21 cellular contexts compared by ENCODE assay signal in genomic region chr2:153787612-153788011, GRCh38.
DNase-seq lines count a peak whose midpoint lies in the region; ATAC-seq, FAIRE-seq and TF ChIP-seq lines count a peak whose summit lies in the region.
"Had no signal": no experiment of that assay in that cellular context is flagged by ENCODE, and none has a peak within 500 bp of the region (broad histone marks: within the 10 kb centered on the region; RNA-seq: fewer than 3 reads in every experiment).

No MANE protein-coding gene starts in this region.

- TF ChIP-seq CTCF in MCF 10A (IDR thresholded peaks at IDR 0.05; ENCODE audit: unreplicated experiment) (peak; percentile 15), breast epithelium (IDR thresholded peaks at IDR 0.05) (no peak), chondrocyte (IDR thresholded peaks at IDR 0.05) (peak; percentile 19), type B pancreatic cell (conservative IDR thresholded peaks at IDR 0.05) (peak; percentile 26)

- POLR2A ChIA-PET in MCF 10A (lab: Yijun Ruan, JAX): no interaction called here
- POLR2A ChIA-PET in activated CD4-positive, alpha-beta memory T cell treated with anti-CD3 and anti-CD28 coated beads, Interleukin-2, amount 10 ng/mL, durations not matched to agents 7 days and 5 days (lab: Charles Lee): no interaction called here

- no peak for ATAC-seq in GM18517 (IDR thresholded peaks at IDR 0.05; ENCODE audit: unreplicated experiment)
- ATAC-seq in HG02981 (IDR thresholded peaks at IDR 0.05; ENCODE audit: unreplicated experiment): no peak

- no peak for TF ChIP-seq POLR2A in breast epithelium (IDR thresholded peaks at IDR 0.05)

- H3K36me3 Mint-ChIP-seq in MCF 10A (ENCODE audit: insufficient read depth, unreplicated experiment) (no peaks in the 10 kb centered on the region), chondrocyte (ENCODE audit: low read depth) (no peaks in the 10 kb centered on the region), type B pancreatic cell (no peaks in the 10 kb centered on the region)
- H3K36me3 Mint-ChIP-seq in activated CD4-positive, alpha-beta memory T cell treated with anti-CD3 and anti-CD28 coated beads, Interleukin-2, amount 10 ng/mL, durations not matched to agents 7 days and 5 days (ENCODE audit: low read depth): no peaks in the 10 kb centered on the region

- H3K27ac Mint-ChIP-seq in MCF 10A (ENCODE audit: low read depth, unreplicated experiment) (no peak overlapping the region), chondrocyte (ENCODE audit: unreplicated experiment) (no peak overlapping the region), type B pancreatic cell (no peak overlapping the region)
- no peak overlapping the region for H3K27ac Mint-ChIP-seq in activated CD4-positive, alpha-beta memory T cell treated with anti-CD3 and anti-CD28 coated beads, Interleukin-2, amount 10 ng/mL, durations not matched to agents 7 days and 5 days
- H3K27ac Mint-ChIP-seq: CD4-positive, alpha-beta T cell had no signal

- no TSS peak for BruUV-seq in MCF 10A (replicated peaks; lab: Mats Ljungman, UMichigan)

- H3K4me3 Mint-ChIP-seq in MCF 10A (ENCODE audit: unreplicated experiment) (no peak overlapping the region), chondrocyte (ENCODE audit: unreplicated experiment) (no peak overlapping the region), type B pancreatic cell (no peak overlapping the region)
- no peak overlapping the region for H3K4me3 Mint-ChIP-seq in activated CD4-positive, alpha-beta memory T cell treated with anti-CD3 and anti-CD28 coated beads, Interleukin-2, amount 10 ng/mL, durations not matched to agents 7 days and 5 days
- H3K4me3 Mint-ChIP-seq: CD4-positive, alpha-beta T cell had no signal

- no peak overlapping the region for H3K4me3 ChIP-seq in breast epithelium
- H3K4me3 ChIP-seq: BLaER1, SJSA1 had no signal

- intact Hi-C loops in MCF 10A (cut with micrococcal nuclease): loop anchor here (5.0 kb wide), 1 partner anchor 590 kb away; no protein-coding TSS in a partner anchor
- intact Hi-C loops in breast epithelium (cut with DNase I; ENCODE audit: low total_unique reads): no loop called here

- H3K4me1 ChIP-seq in breast epithelium: no peaks in the 10 kb centered on the region
- H3K4me1 ChIP-seq: BLaER1, SJSA1 had no signal

- CTCF ChIA-PET in MCF 10A (lab: Yijun Ruan, JAX): interaction anchor here (0.5 to 1.3 kb wide), 5 partner anchors 26 to 590 kb away, joined by 3 to 5 read pairs (median 3); no protein-coding TSS in a partner anchor
- CTCF ChIA-PET in activated CD4-positive, alpha-beta memory T cell treated with anti-CD3 and anti-CD28 coated beads, Interleukin-2, amount 10 ng/mL, durations not matched to agents 7 days and 5 days (lab: Charles Lee): no interaction called here

- FAIRE-seq in frontal cortex (lab: Jason Lieb, UNC): peak; percentile 30
- FAIRE-seq: D721Med, GM18507 had no signal

- no peaks in the 10 kb centered on the region for H3K4me1 Mint-ChIP-seq in MCF 10A (ENCODE audit: insufficient read depth, unreplicated experiment)
- H3K4me1 Mint-ChIP-seq in chondrocyte (ENCODE audit: low read depth): no peaks in the 10 kb centered on the region
- H3K4me1 Mint-ChIP-seq in type B pancreatic cell (ENCODE audit: unreplicated experiment): no peaks in the 10 kb centered on the region
- no peaks in the 10 kb centered on the region for H3K4me1 Mint-ChIP-seq in activated CD4-positive, alpha-beta memory T cell treated with anti-CD3 and anti-CD28 coated beads, Interleukin-2, amount 10 ng/mL, durations not matched to agents 7 days and 5 days

- peaks cover 9% of the 10 kb centered on the region for H3K27me3 Mint-ChIP-seq in MCF 10A (ENCODE audit: insufficient read depth, unreplicated experiment)
- H3K27me3 Mint-ChIP-seq in chondrocyte (ENCODE audit: low read depth): no peaks in the 10 kb centered on the region
- no peaks in the 10 kb centered on the region for H3K27me3 Mint-ChIP-seq in type B pancreatic cell
- H3K27me3 Mint-ChIP-seq in activated CD4-positive, alpha-beta memory T cell treated with anti-CD3 and anti-CD28 coated beads, Interleukin-2, amount 10 ng/mL, durations not matched to agents 7 days and 5 days: no peaks in the 10 kb centered on the region
- H3K27me3 Mint-ChIP-seq: CD4-positive, alpha-beta T cell had no signal

- H3K9me3 Mint-ChIP-seq in MCF 10A (ENCODE audit: unreplicated experiment): no peaks in the 10 kb centered on the region
- peaks cover 45% of the 10 kb centered on the region for H3K9me3 Mint-ChIP-seq in chondrocyte (ENCODE audit: low read depth)
- H3K9me3 Mint-ChIP-seq in type B pancreatic cell: no peaks in the 10 kb centered on the region
- peaks cover 1% of the 10 kb centered on the region for H3K9me3 Mint-ChIP-seq in activated CD4-positive, alpha-beta memory T cell treated with anti-CD3 and anti-CD28 coated beads, Interleukin-2, amount 10 ng/mL, durations not matched to agents 7 days and 5 days

- H3K9me3 ChIP-seq in breast epithelium: peaks cover 0 to 14% of the 10 kb centered on the region in 2 donors

- no peak overlapping the region for H3K27ac ChIP-seq in breast epithelium
- H3K27ac ChIP-seq: BLaER1, SJSA1 had no signal

- no peaks in the 10 kb centered on the region for H3K27me3 ChIP-seq in breast epithelium
- H3K27me3 ChIP-seq: BLaER1, SJSA1 had no signal

- DNase-seq in MCF 10A (ENCODE audit: unreplicated experiment) (no peak), breast epithelium (ENCODE audit: low spot score in 2 of 2) (no peak), chondrocyte (ENCODE audit: low spot score) (no peak), frontal cortex (ENCODE audit: low spot score in 2 of 2) (no peak), type B pancreatic cell (ENCODE audit: extremely low spot score, unreplicated experiment) (no peak)
- DNase-seq in activated CD4-positive, alpha-beta memory T cell treated with anti-CD3 and anti-CD28 coated beads, Interleukin-2, amount 10 ng/mL, durations not matched to agents 7 days and 5 days: no peak
- DNase-seq: 8988T; CD4-positive, alpha-beta T cell; KBM-7; MM.1S; NCI-H2029; NCI-H446; NCI-H526 treated with DMSO at 0.1 percent for 48 hours; Right ventricle myocardium superior; RPMI8226 had no signal

- H3K36me3 ChIP-seq in breast epithelium: no peaks in the 10 kb centered on the region
- H3K36me3 ChIP-seq: BLaER1, SJSA1 had no signal

Comparison
In these comparisons a context has a peak if more than half of its experiments do, and no peak if none do; other contexts are left out.
1. CTCF ChIP-seq: peak in MCF 10A (single experiment), chondrocyte (single experiment) and type B pancreatic cell (single experiment); none in breast epithelium (0 of 3).